In the genomic region with DNA sequence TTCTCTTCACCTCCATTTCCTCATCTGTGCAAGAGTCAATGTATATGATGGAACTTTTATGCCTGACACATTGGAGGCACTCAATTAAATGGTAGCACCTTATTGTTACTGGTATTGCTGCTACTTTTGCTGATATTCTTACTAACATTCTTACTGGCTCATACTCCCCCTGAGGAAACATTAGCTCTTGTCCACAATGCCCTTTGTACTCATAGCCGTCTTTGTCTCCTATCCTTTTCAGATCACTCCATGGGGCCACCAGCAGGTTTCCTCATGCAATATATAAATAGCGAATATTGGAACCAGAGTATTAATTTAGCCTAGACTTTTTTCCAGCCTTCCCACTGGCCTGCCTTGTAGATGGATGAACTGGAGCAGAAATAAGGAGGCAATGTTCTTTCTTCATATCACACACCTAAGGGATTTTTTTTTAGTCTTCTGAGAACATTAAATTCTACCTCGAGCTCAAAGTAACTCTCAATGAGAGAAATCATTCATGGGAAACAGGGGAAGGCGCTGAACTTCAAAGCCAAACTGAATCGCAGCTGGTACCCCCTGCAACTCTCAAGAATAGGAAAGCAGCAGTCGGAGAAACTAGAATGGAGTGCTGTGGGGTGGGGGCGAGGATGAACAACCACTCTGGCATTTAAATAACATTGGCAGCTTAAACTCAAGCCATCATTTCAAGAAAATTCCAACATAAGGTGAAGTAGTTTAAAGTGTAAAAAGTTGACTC, we compare ENCODE assay signal across 24 cellular contexts.
"Had no signal": no experiment of that assay in that cellular context is flagged by ENCODE, and none has a peak within 500 bp of the region (broad histone marks: within the 10 kb centered on the region; RNA-seq: fewer than 3 reads in every experiment).

No MANE protein-coding gene starts in this region.

- DNase-seq: activated B cell treated with CpG ODN at 0.5 μM for 24 hours; activated CD4-positive, alpha-beta T cell treated with anti-CD3 and anti-CD28 coated beads, Interleukin-2, amount 10 ng/mL, durations not matched to agents 7 days and 5 days; activated CD8-positive, alpha-beta memory T cell treated with anti-CD3 and anti-CD28 coated beads, Interleukin-2, amount 10 ng/mL, durations not matched to agents 7 days and 5 days; activated CD8-positive, alpha-beta T cell treated with anti-CD3 and anti-CD28 coated beads for 36 hours; activated effector memory CD4-positive, alpha-beta T cell treated with anti-CD3 and anti-CD28 coated beads, Interleukin-2, amount 50 U/mL, for 16 hours; activated naive CD4-positive, alpha-beta T cell treated with anti-CD3 and anti-CD28 coated beads, Interleukin-2, amount 10 ng/mL, durations not matched to agents 7 days and 5 days; activated T-cell treated with anti-CD3 and anti-CD28 coated beads for 4 hours; body of pancreas; effector CD8-positive, alpha-beta T cell; foreskin melanocyte; immature natural killer cell; lower lobe of right lung; naive B cell; posterior cingulate gyrus; right lobe of liver; stimulated activated CD4-positive, alpha-beta T cell treated with anti-CD3 and anti-CD28 coated beads, Interleukin-1b, Interleukin-23, amount 100 ng/mL, for 48 hours; substantia nigra; T-helper 9 cell; tibial artery had no signal

- H3K4me3 ChIP-seq: body of pancreas, cardiac muscle cell, lower lobe of right lung, right lobe of liver, skin epidermis, tibial artery had no signal

- H3K36me3 ChIP-seq: cardiac muscle cell, lower lobe of right lung, right lobe of liver, tibial artery had no signal

- H3K36me3 Mint-ChIP-seq: activated CD8-positive, alpha-beta memory T cell treated with anti-CD3 and anti-CD28 coated beads, Interleukin-2, amount 10 ng/mL, durations not matched to agents 7 days and 5 days; activated naive CD4-positive, alpha-beta T cell treated with anti-CD3 and anti-CD28 coated beads, Interleukin-2, amount 10 ng/mL, durations not matched to agents 7 days and 5 days; naive B cell had no signal

- H3K4me3 Mint-ChIP-seq: activated B cell treated with CpG ODN at 0.5 μM for 24 hours; activated CD4-positive, alpha-beta T cell treated with anti-CD3 and anti-CD28 coated beads, Interleukin-2, amount 10 ng/mL, durations not matched to agents 7 days and 5 days; activated CD8-positive, alpha-beta memory T cell treated with anti-CD3 and anti-CD28 coated beads, Interleukin-2, amount 10 ng/mL, durations not matched to agents 7 days and 5 days; activated CD8-positive, alpha-beta T cell treated with anti-CD3 and anti-CD28 coated beads for 36 hours; activated naive CD4-positive, alpha-beta T cell treated with anti-CD3 and anti-CD28 coated beads, Interleukin-2, amount 10 ng/mL, durations not matched to agents 7 days and 5 days; immature natural killer cell; naive B cell; stimulated activated naive CD8-positive, alpha-beta T cell treated with anti-CD3 and anti-CD28 coated beads, Interleukin-15, Interleukin-2, amounts not matched to agents 100 ng/mL and 50 ng/mL, for 24 hours had no signal

- H3K27me3 ChIP-seq: body of pancreas, cardiac muscle cell, right lobe of liver, tibial artery had no signal

- H3K9me3 Mint-ChIP-seq: activated B cell treated with CpG ODN at 0.5 μM for 24 hours; activated CD4-positive, alpha-beta T cell treated with anti-CD3 and anti-CD28 coated beads, Interleukin-2, amount 10 ng/mL, durations not matched to agents 7 days and 5 days; activated CD8-positive, alpha-beta T cell treated with anti-CD3 and anti-CD28 coated beads for 36 hours had no signal

- H3K27me3 Mint-ChIP-seq: activated B cell treated with CpG ODN at 0.5 μM for 24 hours; activated CD4-positive, alpha-beta T cell treated with anti-CD3 and anti-CD28 coated beads, Interleukin-2, amount 10 ng/mL, durations not matched to agents 7 days and 5 days; activated CD8-positive, alpha-beta memory T cell treated with anti-CD3 and anti-CD28 coated beads, Interleukin-2, amount 10 ng/mL, durations not matched to agents 7 days and 5 days; activated naive CD4-positive, alpha-beta T cell treated with anti-CD3 and anti-CD28 coated beads, Interleukin-2, amount 10 ng/mL, durations not matched to agents 7 days and 5 days; naive B cell had no signal

- H3K4me1 Mint-ChIP-seq: activated B cell treated with CpG ODN at 0.5 μM for 24 hours; activated CD4-positive, alpha-beta T cell treated with anti-CD3 and anti-CD28 coated beads, Interleukin-2, amount 10 ng/mL, durations not matched to agents 7 days and 5 days; activated CD8-positive, alpha-beta memory T cell treated with anti-CD3 and anti-CD28 coated beads, Interleukin-2, amount 10 ng/mL, durations not matched to agents 7 days and 5 days; activated naive CD4-positive, alpha-beta T cell treated with anti-CD3 and anti-CD28 coated beads, Interleukin-2, amount 10 ng/mL, durations not matched to agents 7 days and 5 days; immature natural killer cell; naive B cell had no signal

- H3K27ac Mint-ChIP-seq: activated B cell treated with CpG ODN at 0.5 μM for 24 hours; activated CD4-positive, alpha-beta T cell treated with anti-CD3 and anti-CD28 coated beads, Interleukin-2, amount 10 ng/mL, durations not matched to agents 7 days and 5 days; activated CD8-positive, alpha-beta memory T cell treated with anti-CD3 and anti-CD28 coated beads, Interleukin-2, amount 10 ng/mL, durations not matched to agents 7 days and 5 days; activated CD8-positive, alpha-beta T cell treated with anti-CD3 and anti-CD28 coated beads for 36 hours; activated naive CD4-positive, alpha-beta T cell treated with anti-CD3 and anti-CD28 coated beads, Interleukin-2, amount 10 ng/mL, durations not matched to agents 7 days and 5 days; immature natural killer cell; naive B cell; stimulated activated naive CD8-positive, alpha-beta T cell treated with anti-CD3 and anti-CD28 coated beads, Interleukin-15, Interleukin-2, amounts not matched to agents 100 ng/mL and 50 ng/mL, for 24 hours had no signal

- H3K9me3 ChIP-seq: body of pancreas, lower lobe of right lung, right lobe of liver, tibial artery had no signal

- H3K4me1 ChIP-seq: body of pancreas, lower lobe of right lung, right lobe of liver, tibial artery had no signal

- H3K27ac ChIP-seq: body of pancreas, cardiac muscle cell, lower lobe of right lung, right lobe of liver, skin epidermis, tibial artery had no signal

- ATAC-seq: activated CD8-positive, alpha-beta memory T cell treated with anti-CD3 and anti-CD28 coated beads, Interleukin-2, amount 10 ng/mL, durations not matched to agents 7 days and 5 days; activated CD8-positive, alpha-beta T cell treated with anti-CD3 and anti-CD28 coated beads for 36 hours; body of pancreas; esophagus mucosa; left lobe of liver; lower lobe of right lung; right lobe of liver had no signal
